ENCODE assay signal across 19 cellular contexts in the genomic region with DNA sequence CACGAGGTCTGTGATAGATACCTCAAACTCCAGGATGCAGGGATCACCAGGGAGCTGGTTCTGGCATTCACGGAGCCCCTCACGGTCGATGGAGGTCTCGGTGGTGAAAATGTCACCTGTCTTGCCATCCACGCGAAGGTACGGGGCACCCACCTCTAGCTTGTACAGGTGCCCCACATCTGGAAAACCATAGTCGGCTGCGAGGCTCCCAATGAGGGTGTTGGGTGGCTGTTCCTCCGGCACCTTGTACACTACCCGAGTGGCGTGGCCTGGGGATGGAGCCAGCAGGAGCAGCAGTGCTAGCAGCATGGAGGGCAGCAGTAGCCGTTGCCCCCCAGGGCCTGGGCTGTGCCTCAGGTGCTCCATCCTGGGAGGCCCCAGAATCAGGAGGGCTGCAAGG. TPM values are rescaled to one million over a fixed set of nuclear protein-coding genes. Genes with fewer than 3 reads are reported as not detected.
A peak's percentile ranks its signal among the peaks of the same experiment; 100 is the strongest.
DNase-seq lines count a peak whose midpoint lies in the region; ATAC-seq and TF ChIP-seq lines count a peak whose summit lies in the region.
"Had no signal": no experiment of that assay in that cellular context is flagged by ENCODE, and none has a peak within 500 bp of the region (broad histone marks: within the 10 kb centered on the region; RNA-seq: fewer than 3 reads in every experiment).

No MANE protein-coding gene starts in this region.

- no peak for TF ChIP-seq EP300 in suprapubic skin (IDR thresholded peaks at IDR 0.05)

- 89% methylated on average over 5 of the region's 14 CpGs for WGBS in suprapubic skin

- DNase-seq in RWPE1 (ENCODE audit: low spot score) (no peak), suprapubic skin (ENCODE audit: low spot score in 2 of 2) (peak in 1 of 2 donors; percentile 35), GM13976 (ENCODE audit: low spot score) (no peak), left cardiac atrium (no peak), CD1c-positive myeloid dendritic cell (ENCODE audit: extremely low spot score) (no peak)
- DNase-seq: activated CD4-positive, alpha-beta memory T cell treated with anti-CD3 and anti-CD28 coated beads, Interleukin-2, amount 10 ng/mL, durations not matched to agents 7 days and 5 days; activated gamma-delta T cell; DND-41; effector memory CD4-positive, alpha-beta T cell; foreskin melanocyte; heart right ventricle; NCI-H1105 treated with DMSO at 0.1 percent for 48 hours; NCI-H2081 had no signal

- H3K9ac ChIP-seq in duodenal mucosa (ENCODE audit: low read depth in 1 of 2, low read length in 2 of 2) (peak overlapping the region; percentile 37 to 58), mucosa of rectum (ENCODE audit: low read depth in 1 of 2, low read length in 2 of 2) (peak overlapping the region; percentile 52 to 63)

- H3K4me3 ChIP-seq in duodenal mucosa (ENCODE audit: low read depth in 1 of 2, low read length in 2 of 2), result peak overlapping the region in 1 of 2 donors; percentile 37
- peak overlapping the region; percentile 20 to 33 for H3K4me3 ChIP-seq in mucosa of rectum (ENCODE audit: low read length in 2 of 2)
- no peak overlapping the region for H3K4me3 ChIP-seq in suprapubic skin
- H3K4me3 ChIP-seq: esophagus muscularis mucosa, heart right ventricle, K562, SK-N-MC had no signal

- TF ChIP-seq CTCF in RWPE1 (conservative IDR thresholded peaks at IDR 0.05; ENCODE audit: low read depth), result no peak
- TF ChIP-seq CTCF in suprapubic skin (IDR thresholded peaks at IDR 0.05), result no peak
- no peak for TF ChIP-seq CTCF in GM13976 (IDR thresholded peaks at IDR 0.05; ENCODE audit: borderline replicate concordance, control extremely low read depth, extremely low read depth, insufficient read depth, missing control alignments)

- peak overlapping the region; percentile 8; the same call in 1 of the 2 replicates for H3K27ac ChIP-seq in RWPE1
- H3K27ac ChIP-seq in duodenal mucosa (ENCODE audit: low read depth, low read length), result peak overlapping the region; percentile 76
- H3K27ac ChIP-seq in mucosa of rectum (ENCODE audit: low read depth in 2 of 2, low read length in 2 of 2), result peak overlapping the region; percentile 89 to 97
- peak overlapping the region; percentile 78 for H3K27ac ChIP-seq in suprapubic skin
- H3K27ac ChIP-seq: C4-2B, esophagus muscularis mucosa, SK-N-MC had no signal

- CTCF ChIA-PET in RWPE1 (lab: Yijun Ruan, JAX), result interaction anchor here (0.7 to 2.4 kb wide), 4 partner anchors 9 to 204 kb away, joined by 3 to 10 read pairs (median 3); a partner anchor contains a TSS

- H3K36me3 ChIP-seq in duodenal mucosa (ENCODE audit: control insufficient read depth in 1 of 2, insufficient read depth in 2 of 2, low read length in 2 of 2) (peaks cover 15 to 36% of the 10 kb centered on the region in 2 donors), mucosa of rectum (ENCODE audit: control insufficient read depth in 2 of 2, insufficient read depth in 2 of 2, low read length in 2 of 2) (peaks cover 28 to 32% of the 10 kb centered on the region in 2 donors), suprapubic skin (peaks cover 15% of the 10 kb centered on the region)

- H3K27me3 ChIP-seq in duodenal mucosa (ENCODE audit: control insufficient read depth in 1 of 2, insufficient read depth in 2 of 2, low read length in 2 of 2) (no peaks in the 10 kb centered on the region), mucosa of rectum (ENCODE audit: control insufficient read depth in 2 of 2, insufficient read depth in 2 of 2, low read length in 2 of 2) (peaks cover 0 to 6% of the 10 kb centered on the region in 2 donors), suprapubic skin (peaks cover 6% of the 10 kb centered on the region)

- no peak for TF ChIP-seq POLR2A in suprapubic skin (IDR thresholded peaks at IDR 0.05)

- POLR2A ChIA-PET in RWPE1 (lab: Yijun Ruan, JAX; ENCODE audit: low non-redundant PET), result interaction anchor here (1.6 kb wide), 1 partner anchor 10 kb away, joined by 7 read pairs; a partner anchor contains a TSS

- H3K9me3 ChIP-seq in duodenal mucosa (ENCODE audit: control insufficient read depth in 1 of 2, low read length in 2 of 2) (no peaks in the 10 kb centered on the region), mucosa of rectum (ENCODE audit: control insufficient read depth in 2 of 2, low read length in 2 of 2) (no peaks in the 10 kb centered on the region), suprapubic skin (no peaks in the 10 kb centered on the region)
- H3K9me3 ChIP-seq: esophagus muscularis mucosa, heart right ventricle had no signal

- in situ Hi-C loops in GM13976 (cut with MboI; ENCODE audit: low sequenced_read_pairs, unreplicated experiment), result no loop called here

- H3K4me1 ChIP-seq in duodenal mucosa (ENCODE audit: control insufficient read depth in 1 of 2, insufficient read depth in 2 of 2, low read length in 2 of 2) (peaks cover 83 to 89% of the 10 kb centered on the region in 2 donors), mucosa of rectum (ENCODE audit: control insufficient read depth in 2 of 2, insufficient read depth in 2 of 2, low read length in 2 of 2) (peaks cover 72 to 80% of the 10 kb centered on the region in 2 donors), suprapubic skin (peaks cover 71% of the 10 kb centered on the region)

- intact Hi-C loops in left cardiac atrium (cut with DNase I), result no loop called here

- no peak for ATAC-seq in left cardiac atrium
- ATAC-seq: K562 had no signal

RNA-seq across cellular contexts. Expression of a gene that starts 9.2 kb away (rescaled TPM):
- total RNA-seq in suprapubic skin (100 to 1,000 TPM in 1 of 4 donors, 10 to 100 TPM in 3; 76.2 to 122 (median 89.5) TPM), left cardiac atrium (10 to 100 TPM; 20.7 to 36.0 TPM)
- total RNA-seq: activated CD4-positive, alpha-beta memory T cell treated with anti-CD3 and anti-CD28 coated beads, Interleukin-2, amount 10 ng/mL, durations not matched to agents 7 days and 5 days had no signal

RNA-seq across cellular contexts. Expression of a gene that starts 54.6 kb away (rescaled TPM):
- total RNA-seq in suprapubic skin, result 10 to 100 TPM; 42.5 to 99.6 (median 59.9) TPM
- total RNA-seq in left cardiac atrium, result 10 to 100 TPM; 79.9 to 85.5 TPM

Comparison
In these comparisons a context has a peak if more than half of its experiments do, and no peak if none do; other contexts are left out.
1. H3K27ac ChIP-seq: peak in every context shown above with its lines; median percentile 93 in mucosa of rectum; 78 in suprapubic skin; 76 in duodenal mucosa; 8 in RWPE1.